Comparison of ENCODE assay signal across 17 cellular contexts in genomic region chr13:54241719-54242118, GRCh38.
DNase-seq lines count a peak whose midpoint lies in the region; ATAC-seq, FAIRE-seq and TF ChIP-seq lines count a peak whose summit lies in the region.
"Had no signal": no experiment of that assay in that cellular context is flagged by ENCODE, and none has a peak within 500 bp of the region (broad histone marks: within the 10 kb centered on the region; RNA-seq: fewer than 3 reads in every experiment).

No MANE protein-coding gene starts in this region.

- H3K4me3 Mint-ChIP-seq in MCF 10A (ENCODE audit: unreplicated experiment) = no peak overlapping the region
- H3K4me3 Mint-ChIP-seq: activated T-cell treated with anti-CD3 and anti-CD28 coated beads, Interleukin-2, amount 50 U/mL, for 4 hours; CD8-positive, alpha-beta T cell had no signal

- H3K4me3 ChIP-seq in mammary epithelial cell (replicated peaks in 1 of 3; ENCODE audit: insufficient read depth in 1 of 3, low read depth in 2 of 3, low read length in 3 of 3) (no peak overlapping the region), astrocyte of the cerebellum (ENCODE audit: low read depth, low read length) (no peak overlapping the region), small intestine (ENCODE audit: low read depth in 1 of 2, low read length in 2 of 2) (no peak overlapping the region)
- H3K4me3 ChIP-seq: testis had no signal

- H3K27me3 ChIP-seq in mammary epithelial cell (ENCODE audit: insufficient read depth, low read length) (no peaks in the 10 kb centered on the region), small intestine (ENCODE audit: control insufficient read depth in 2 of 2, insufficient read depth in 2 of 2, low read length in 2 of 2) (no peaks in the 10 kb centered on the region)
- H3K27me3 ChIP-seq: testis had no signal

- H3K27ac Mint-ChIP-seq in MCF 10A (ENCODE audit: low read depth, unreplicated experiment) = no peak overlapping the region
- H3K27ac Mint-ChIP-seq: CD8-positive, alpha-beta T cell had no signal

- in situ Hi-C loops in mammary epithelial cell (cut with MboI; ENCODE audit: low sequenced_read_pairs in 2 of 2) = no loop called here
- in situ Hi-C loops in astrocyte of the cerebellum (cut with HindIII; ENCODE audit: low sequenced_read_pairs) = no loop called here

- ATAC-seq in GM21528 (IDR thresholded peaks at IDR 0.05; ENCODE audit: low FRiP score, unreplicated experiment) = no peak
- ATAC-seq: activated T-cell treated with anti-CD3 and anti-CD28 coated beads, Interleukin-2, amount 50 U/mL, for 4 hours; CD8-positive, alpha-beta T cell had no signal

- no peak overlapping the region for H3K4me2 ChIP-seq in mammary epithelial cell (ENCODE audit: insufficient read depth, low read depth, low read length)

- H3K36me3 Mint-ChIP-seq in MCF 10A (ENCODE audit: insufficient read depth, unreplicated experiment) = no peaks in the 10 kb centered on the region
- H3K36me3 Mint-ChIP-seq: CD8-positive, alpha-beta T cell had no signal

- peak; percentile 39 for DNase-seq in MCF 10A (ENCODE audit: unreplicated experiment)
- no peak for DNase-seq in mammary epithelial cell
- peak; percentile 67 for DNase-seq in NCI-H2227 (lab: John Stamatoyannopoulos, UW; ENCODE audit: unreplicated experiment)
- peak; percentile 3 for DNase-seq in astrocyte of the cerebellum (ENCODE audit: low read depth)
- DNase-seq in small intestine = peak; percentile 0
- no peak for DNase-seq in activated CD4-positive, alpha-beta T cell treated with anti-CD3 and anti-CD28 coated beads, Interleukin-2, amount 50 U/mL, for 48 hours
- DNase-seq in GOT3 (lab: John Stamatoyannopoulos, UW) = no peak
- DNase-seq: activated T-cell treated with anti-CD3 and anti-CD28 coated beads, Interleukin-2, amount 50 U/mL, for 4 hours; CD8-positive, alpha-beta T cell; head of caudate nucleus; MM.1S; OCI-M1; posterior cingulate gyrus; testis had no signal

- CTCF ChIA-PET in MCF 10A (lab: Yijun Ruan, JAX) (no interaction called here), mammary epithelial cell (lab: Charles Lee; ENCODE audit: low non-redundant PET) (no interaction called here)

- no peaks in the 10 kb centered on the region for H3K4me1 Mint-ChIP-seq in MCF 10A (ENCODE audit: insufficient read depth, unreplicated experiment)

- no peaks in the 10 kb centered on the region for H3K4me1 ChIP-seq in mammary epithelial cell (ENCODE audit: insufficient read depth, low read length)
- no peaks in the 10 kb centered on the region for H3K4me1 ChIP-seq in small intestine (ENCODE audit: control insufficient read depth in 2 of 2, insufficient read depth in 1 of 2, low read depth in 1 of 2, low read length in 1 of 2)
- H3K4me1 ChIP-seq: testis had no signal

- intact Hi-C loops in MCF 10A (cut with micrococcal nuclease) = no loop called here
- intact Hi-C loops in mammary epithelial cell (cut with micrococcal nuclease) = no loop called here

- H2AFZ ChIP-seq in mammary epithelial cell (ENCODE audit: low read depth, low read length) = no peak overlapping the region

- H3K9ac ChIP-seq in mammary epithelial cell (ENCODE audit: insufficient read depth, low read length) = no peak overlapping the region

- H4K20me1 ChIP-seq in mammary epithelial cell (ENCODE audit: insufficient read depth, low read length) = no peaks in the 10 kb centered on the region

- H3K36me3 ChIP-seq in mammary epithelial cell (ENCODE audit: insufficient read depth, low read length) (no peaks in the 10 kb centered on the region), small intestine (ENCODE audit: control insufficient read depth in 2 of 2, insufficient read depth in 2 of 2, low read length in 2 of 2) (no peaks in the 10 kb centered on the region)

- POLR2A ChIA-PET in MCF 10A (lab: Yijun Ruan, JAX) = no interaction called here

- H3K9me3 Mint-ChIP-seq in MCF 10A (ENCODE audit: unreplicated experiment) = no peaks in the 10 kb centered on the region

- BruUV-seq in MCF 10A (replicated peaks; lab: Mats Ljungman, UMichigan) = no TSS peak
- BruUV-seq in mammary epithelial cell (replicated peaks; lab: Mats Ljungman, UMichigan) = no TSS peak

- H3K9me3 ChIP-seq in mammary epithelial cell (replicated peaks; ENCODE audit: insufficient read depth, low read length) (no peaks in the 10 kb centered on the region), small intestine (ENCODE audit: control insufficient read depth, low read depth) (no peaks in the 10 kb centered on the region)
- H3K9me3 ChIP-seq: testis had no signal

- dilution Hi-C loops in mammary epithelial cell (cut with HindIII; ENCODE audit: low sequenced_read_pairs) = no loop called here

- H3K27me3 Mint-ChIP-seq in MCF 10A (ENCODE audit: insufficient read depth, unreplicated experiment) = no peaks in the 10 kb centered on the region

- TF ChIP-seq CTCF in MCF 10A (IDR thresholded peaks at IDR 0.05; ENCODE audit: unreplicated experiment) (no peak), mammary epithelial cell (conservative IDR thresholded peaks at IDR 0.05 in 1 of 2, IDR thresholded peaks at IDR 0.05 in 1 of 2; ENCODE audit: extremely low read depth in 1 of 2, insufficient read depth in 1 of 2, low read depth in 1 of 2, low read length in 2 of 2) (no peak), astrocyte of the cerebellum (IDR thresholded peaks at IDR 0.05; ENCODE audit: low read depth, low read length, missing control alignments) (no peak)

- H3K27ac ChIP-seq in mammary epithelial cell (ENCODE audit: insufficient read depth, low read depth, low read length) (no peak overlapping the region), small intestine (ENCODE audit: low read depth in 1 of 2, low read length in 1 of 2) (no peak overlapping the region)
- H3K27ac ChIP-seq: epithelial cell of prostate, testis had no signal

- H3K79me2 ChIP-seq in mammary epithelial cell (ENCODE audit: insufficient read depth, low read length) = no peaks in the 10 kb centered on the region

- no peak for FAIRE-seq in small intestine (lab: Jason Lieb, UNC)
- FAIRE-seq: A204.1 had no signal

Comparison
In these comparisons a context has a peak if more than half of its experiments do, and no peak if none do; other contexts are left out.
1. DNase-seq: peak in MCF 10A (single experiment), NCI-H2227 (single experiment), astrocyte of the cerebellum (single experiment) and small intestine (single experiment); none in mammary epithelial cell (single experiment), activated CD4-positive, alpha-beta T cell treated with anti-CD3 and anti-CD28 coated beads, Interleukin-2, amount 50 U/mL, for 48 hours (0 of 2) and GOT3 (single experiment).